In the genomic region with DNA sequence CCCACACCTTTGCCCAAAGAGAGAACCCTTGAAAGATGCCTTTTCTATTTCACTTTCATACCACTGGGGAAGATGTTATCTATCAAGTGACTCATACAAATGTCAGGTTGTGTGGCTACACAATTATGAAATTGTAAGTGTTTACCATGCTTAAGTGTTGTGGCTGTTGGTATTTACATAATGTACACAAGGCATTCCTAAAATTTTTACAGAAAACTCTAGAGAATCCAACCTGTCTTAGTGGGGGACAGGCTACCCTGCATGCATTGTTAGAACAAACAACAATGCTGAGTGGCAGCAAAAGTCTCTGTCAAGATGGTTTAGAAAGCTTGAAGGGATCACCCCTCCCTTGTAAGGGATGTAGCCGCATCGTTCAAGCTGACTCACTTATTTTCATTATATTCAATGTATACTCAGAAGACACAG, we compare ENCODE assay signal across 1 cellular context.
A peak's percentile ranks its signal among the peaks of the same experiment; 100 is the strongest.
TF ChIP-seq lines count a peak whose summit lies in the region.

No MANE protein-coding gene starts in this region.

TF ChIP-seq in HepG2, 621 proteins besides CTCF, POLR2A, EP300 and RAD21 (continues in another document):
- TF ChIP-seq ZNF441 (CRISPR knock-in tag; IDR thresholded peaks at IDR 0.05; ENCODE audit: borderline replicate concordance) (no peak), NCOA2 (CRISPR knock-in tag; IDR thresholded peaks at IDR 0.05) (no peak), ZNF746 (CRISPR knock-in tag; IDR thresholded peaks at IDR 0.05) (no peak), PHF21A (CRISPR knock-in tag; IDR thresholded peaks at IDR 0.05) (no peak), RXRB (CRISPR knock-in tag; IDR thresholded peaks at IDR 0.05; ENCODE audit: borderline replicate concordance) (no peak), ELF3 (CRISPR knock-in tag; IDR thresholded peaks at IDR 0.05) (0 out of 2 replicates have a peak, but pooled peaks have one; percentile 16), GATAD2A (CRISPR knock-in tag; IDR thresholded peaks at IDR 0.05) (peak; percentile 53; the same call in 1 of the 2 replicates), ZNF644 (CRISPR knock-in tag; IDR thresholded peaks at IDR 0.05; ENCODE audit: low read depth) (no peak), MEIS2 (CRISPR knock-in tag; IDR thresholded peaks at IDR 0.05) (no peak), ZNF740 (CRISPR knock-in tag; IDR thresholded peaks at IDR 0.05) (no peak), SNAPC5 (CRISPR knock-in tag; IDR thresholded peaks at IDR 0.05; ENCODE audit: borderline replicate concordance) (no peak), TBL1XR1 (IDR thresholded peaks at IDR 0.05; ENCODE audit: borderline replicate concordance, low read length, partially characterized antibody) (no peak), FOXA3 (CRISPR knock-in tag; IDR thresholded peaks at IDR 0.05) (peak; percentile 80), ZNF580 (CRISPR knock-in tag; IDR thresholded peaks at IDR 0.05; ENCODE audit: borderline replicate concordance, low read depth) (no peak), ZNF790 (CRISPR knock-in tag; IDR thresholded peaks at IDR 0.05; ENCODE audit: borderline replicate concordance) (no peak), POLR2AphosphoS5 (IDR thresholded peaks at IDR 0.05; ENCODE audit: low read depth, low read length) (no peak), GLI4 (CRISPR knock-in tag; IDR thresholded peaks at IDR 0.05; ENCODE audit: borderline replicate concordance) (no peak), THYN1 (CRISPR knock-in tag; IDR thresholded peaks at IDR 0.05; ENCODE audit: borderline replicate concordance, low read depth) (no peak), ZNF800 (CRISPR knock-in tag; IDR thresholded peaks at IDR 0.05) (no peak), ZMAT5 (CRISPR knock-in tag; IDR thresholded peaks at IDR 0.05; ENCODE audit: borderline replicate concordance, low read depth) (no peak), ZSCAN9 (CRISPR knock-in tag; IDR thresholded peaks at IDR 0.05; ENCODE audit: borderline replicate concordance) (no peak), HNF4G (IDR thresholded peaks at IDR 0.05; ENCODE audit: borderline replicate concordance, low read depth, low read length) (no peak), HNF4G (CRISPR knock-in tag; IDR thresholded peaks at IDR 0.05; ENCODE audit: borderline replicate concordance, low read depth) (no peak), PLRG1 (conservative IDR thresholded peaks at IDR 0.05) (no peak), KDM3A (CRISPR knock-in tag; IDR thresholded peaks at IDR 0.05; ENCODE audit: low read depth) (no peak), ZMAT3 (CRISPR knock-in tag; conservative IDR thresholded peaks at IDR 0.05) (no peak), ZNF496 (CRISPR knock-in tag; IDR thresholded peaks at IDR 0.05; ENCODE audit: insufficient replicate concordance) (no peak), ZNF547 (CRISPR knock-in tag; IDR thresholded peaks at IDR 0.05) (no peak), ZNF546 (CRISPR knock-in tag; conservative IDR thresholded peaks at IDR 0.05) (no peak), DNMT3B (CRISPR knock-in tag; conservative IDR thresholded peaks at IDR 0.05) (0 out of 2 replicates have a peak, but pooled peaks have one; percentile 34), KAT8 (CRISPR knock-in tag; IDR thresholded peaks at IDR 0.05) (no peak), ZNF776 (CRISPR knock-in tag; IDR thresholded peaks at IDR 0.05) (no peak), POLR2G (IDR thresholded peaks at IDR 0.05; ENCODE audit: low read depth, low read length) (no peak), PAX8 (CRISPR knock-in tag; IDR thresholded peaks at IDR 0.05; ENCODE audit: borderline replicate concordance) (no peak), PRDM15 (CRISPR knock-in tag; IDR thresholded peaks at IDR 0.05) (no peak), ZNF30 (CRISPR knock-in tag; IDR thresholded peaks at IDR 0.05) (no peak), PAXIP1 (CRISPR knock-in tag; conservative IDR thresholded peaks at IDR 0.05) (no peak), SALL2 (CRISPR knock-in tag; IDR thresholded peaks at IDR 0.05) (no peak), RXRA (CRISPR knock-in tag; IDR thresholded peaks at IDR 0.05) (no peak), KLF15 (CRISPR knock-in tag; IDR thresholded peaks at IDR 0.05; ENCODE audit: borderline replicate concordance) (no peak), SOX13 (IDR thresholded peaks at IDR 0.05) (no peak), SOX13 (CRISPR knock-in tag; conservative IDR thresholded peaks at IDR 0.05 in 1 of 2, IDR thresholded peaks at IDR 0.05 in 1 of 2) (peak in 1 of 2 experiments; percentile 63; a peak in 1 of 4 replicates), EED (CRISPR knock-in tag; IDR thresholded peaks at IDR 0.05) (no peak), ZNF44 (CRISPR knock-in tag; IDR thresholded peaks at IDR 0.05) (no peak), GZF1 (CRISPR knock-in tag; IDR thresholded peaks at IDR 0.05) (no peak)
- TF ChIP-seq, protein P1, sequence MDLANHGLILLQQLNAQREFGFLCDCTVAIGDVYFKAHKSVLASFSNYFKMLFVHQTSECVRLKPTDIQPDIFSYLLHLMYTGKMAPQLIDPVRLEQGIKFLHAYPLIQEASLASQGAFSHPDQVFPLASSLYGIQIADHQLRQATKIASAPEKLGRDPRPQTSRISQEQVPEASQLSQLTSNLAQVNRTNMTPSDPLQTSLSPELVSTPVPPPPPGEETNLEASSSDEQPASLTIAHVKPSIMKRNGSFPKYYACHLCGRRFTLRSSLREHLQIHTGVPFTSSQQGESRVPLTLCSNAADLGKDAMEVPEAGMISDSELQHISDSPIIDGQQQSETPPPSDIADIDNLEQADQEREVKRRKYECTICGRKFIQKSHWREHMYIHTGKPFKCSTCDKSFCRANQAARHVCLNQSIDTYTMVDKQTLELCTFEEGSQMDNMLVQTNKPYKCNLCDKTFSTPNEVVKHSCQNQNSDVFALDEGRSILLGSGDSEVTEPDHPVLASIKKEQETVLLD (CRISPR knock-in tag; IDR thresholded peaks at IDR 0.05; ENCODE audit: low read depth), result no peak
- TF ChIP-seq, protein P2, sequence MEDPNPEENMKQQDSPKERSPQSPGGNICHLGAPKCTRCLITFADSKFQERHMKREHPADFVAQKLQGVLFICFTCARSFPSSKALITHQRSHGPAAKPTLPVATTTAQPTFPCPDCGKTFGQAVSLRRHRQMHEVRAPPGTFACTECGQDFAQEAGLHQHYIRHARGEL (CRISPR knock-in tag; IDR thresholded peaks at IDR 0.05), result no peak
- TF ChIP-seq, protein P3, sequence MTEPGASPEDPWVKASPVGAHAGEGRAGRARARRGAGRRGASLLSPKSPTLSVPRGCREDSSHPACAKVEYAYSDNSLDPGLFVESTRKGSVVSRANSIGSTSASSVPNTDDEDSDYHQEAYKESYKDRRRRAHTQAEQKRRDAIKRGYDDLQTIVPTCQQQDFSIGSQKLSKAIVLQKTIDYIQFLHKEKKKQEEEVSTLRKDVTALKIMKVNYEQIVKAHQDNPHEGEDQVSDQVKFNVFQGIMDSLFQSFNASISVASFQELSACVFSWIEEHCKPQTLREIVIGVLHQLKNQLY (CRISPR knock-in tag; IDR thresholded peaks at IDR 0.05), result no peak
- TF ChIP-seq, protein P4, sequence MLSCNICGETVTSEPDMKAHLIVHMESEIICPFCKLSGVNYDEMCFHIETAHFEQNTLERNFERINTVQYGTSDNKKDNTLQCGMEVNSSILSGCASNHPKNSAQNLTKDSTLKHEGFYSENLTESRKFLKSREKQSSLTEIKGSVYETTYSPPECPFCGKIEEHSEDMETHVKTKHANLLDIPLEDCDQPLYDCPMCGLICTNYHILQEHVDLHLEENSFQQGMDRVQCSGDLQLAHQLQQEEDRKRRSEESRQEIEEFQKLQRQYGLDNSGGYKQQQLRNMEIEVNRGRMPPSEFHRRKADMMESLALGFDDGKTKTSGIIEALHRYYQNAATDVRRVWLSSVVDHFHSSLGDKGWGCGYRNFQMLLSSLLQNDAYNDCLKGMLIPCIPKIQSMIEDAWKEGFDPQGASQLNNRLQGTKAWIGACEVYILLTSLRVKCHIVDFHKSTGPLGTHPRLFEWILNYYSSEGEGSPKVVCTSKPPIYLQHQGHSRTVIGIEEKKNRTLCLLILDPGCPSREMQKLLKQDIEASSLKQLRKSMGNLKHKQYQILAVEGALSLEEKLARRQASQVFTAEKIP (CRISPR knock-in tag; IDR thresholded peaks at IDR 0.05; ENCODE audit: borderline replicate concordance), result no peak
- TF ChIP-seq, protein P5, sequence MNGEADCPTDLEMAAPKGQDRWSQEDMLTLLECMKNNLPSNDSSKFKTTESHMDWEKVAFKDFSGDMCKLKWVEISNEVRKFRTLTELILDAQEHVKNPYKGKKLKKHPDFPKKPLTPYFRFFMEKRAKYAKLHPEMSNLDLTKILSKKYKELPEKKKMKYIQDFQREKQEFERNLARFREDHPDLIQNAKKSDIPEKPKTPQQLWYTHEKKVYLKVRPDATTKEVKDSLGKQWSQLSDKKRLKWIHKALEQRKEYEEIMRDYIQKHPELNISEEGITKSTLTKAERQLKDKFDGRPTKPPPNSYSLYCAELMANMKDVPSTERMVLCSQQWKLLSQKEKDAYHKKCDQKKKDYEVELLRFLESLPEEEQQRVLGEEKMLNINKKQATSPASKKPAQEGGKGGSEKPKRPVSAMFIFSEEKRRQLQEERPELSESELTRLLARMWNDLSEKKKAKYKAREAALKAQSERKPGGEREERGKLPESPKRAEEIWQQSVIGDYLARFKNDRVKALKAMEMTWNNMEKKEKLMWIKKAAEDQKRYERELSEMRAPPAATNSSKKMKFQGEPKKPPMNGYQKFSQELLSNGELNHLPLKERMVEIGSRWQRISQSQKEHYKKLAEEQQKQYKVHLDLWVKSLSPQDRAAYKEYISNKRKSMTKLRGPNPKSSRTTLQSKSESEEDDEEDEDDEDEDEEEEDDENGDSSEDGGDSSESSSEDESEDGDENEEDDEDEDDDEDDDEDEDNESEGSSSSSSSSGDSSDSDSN (CRISPR knock-in tag; IDR thresholded peaks at IDR 0.05), result no peak
